8 cellular contexts compared by ENCODE assay signal in genomic region chr1:35031103-35031452, GRCh38. TPM values are rescaled to one million over a fixed set of nuclear protein-coding genes. Genes with fewer than 3 reads are reported as not detected.
DNase-seq lines count a peak whose midpoint lies in the region; ATAC-seq and TF ChIP-seq lines count a peak whose summit lies in the region.

No MANE protein-coding gene starts in this region.

- TF ChIP-seq CTCF in BJ (IDR thresholded peaks at IDR 0.05; ENCODE audit: insufficient read depth, low read depth, low read length) (no peak), spleen (IDR thresholded peaks at IDR 0.05 in 8 of 11, conservative IDR thresholded peaks at IDR 0.05 in 3 of 11) (no peak)

- 0 to 2% (median 1%) methylated on average over 11 of the region's 11 CpGs for WGBS in spleen, 5 donors

- peaks cover 0 to 10% (median 4%) of the 10 kb centered on the region in 3 donors for H3K9me3 Mint-ChIP-seq in T-cell

- H3K36me3 Mint-ChIP-seq in T-cell, result peaks cover 26% of the 10 kb centered on the region

- intact Hi-C loops in spleen (cut with DNase I; ENCODE audit: low total_unique reads), result no loop called here

- H3K27me3 ChIP-seq in BJ (ENCODE audit: control insufficient read depth, insufficient read depth, low read length), result no peaks in the 10 kb centered on the region
- H3K27me3 ChIP-seq in H7 (ENCODE audit: control insufficient read depth, insufficient read depth, low read length), result no peaks in the 10 kb centered on the region; the same call in 1 of the 2 replicates
- H3K27me3 ChIP-seq in iPS-20b (ENCODE audit: insufficient read depth, low read length), result no peaks in the 10 kb centered on the region
- no peaks in the 10 kb centered on the region for H3K27me3 ChIP-seq in spleen (replicated peaks in 1 of 7)

- DNase-seq in BJ (ENCODE audit: low read depth) (no peak), H7 (peak; percentile 50), T-cell (peak in 28 of 34 experiments; percentile 3 to 43 (median 10)), astrocyte of the hippocampus (ENCODE audit: low read depth, low spot score) (peak; percentile 72), spleen (peak; percentile 73), NCI-H2107 (lab: John Stamatoyannopoulos, UW) (no peak)

- peaks cover 4% of the 10 kb centered on the region; the same call in 1 of the 2 replicates for H3K4me1 ChIP-seq in iPS-20b (ENCODE audit: insufficient read depth, low read length)
- H3K4me1 ChIP-seq in spleen, result peaks cover 16 to 57% (median 32%) of the 10 kb centered on the region in 6 donors

- H3K27me3 Mint-ChIP-seq in T-cell, result no peaks in the 10 kb centered on the region

- H3K27ac Mint-ChIP-seq in T-cell, result peak overlapping the region; percentile 98 to 99

- peak overlapping the region; percentile 90 to 97 (median 96) for H3K4me3 Mint-ChIP-seq in T-cell

- H3K36me3 ChIP-seq in BJ (ENCODE audit: control insufficient read depth, insufficient read depth, low read length) (no peaks in the 10 kb centered on the region; the same call in 1 of the 2 replicates), H7 (replicated peaks; ENCODE audit: control insufficient read depth, insufficient read depth, low read length) (no peaks in the 10 kb centered on the region), iPS-20b (ENCODE audit: insufficient read depth, low read depth, low read length) (0 out of 2 replicates have a peak, but pooled peaks cover 10% of the 10 kb centered on the region), spleen (peaks cover 0 to 24% (median 8%) of the 10 kb centered on the region in 6 donors)

- H3K4me3 ChIP-seq in BJ (ENCODE audit: low read depth, low read length) (peak overlapping the region; percentile 71), H7 (ENCODE audit: insufficient read depth, low read depth, low read length) (peak overlapping the region; percentile 87), iPS-20b (ENCODE audit: low read length) (peak overlapping the region; percentile 98), spleen (peak overlapping the region; percentile 61 to 90 (median 79))

- H3K27ac ChIP-seq in iPS-20b (ENCODE audit: low read length), result no peak overlapping the region
- H3K27ac ChIP-seq in spleen, result peak overlapping the region; percentile 75 to 95 (median 94)

- CTCF ChIA-PET in BJ (lab: Yijun Ruan, JAX) (no interaction called here), T-cell (lab: Charles Lee) (no interaction called here)

- H3K9me3 ChIP-seq in iPS-20b (ENCODE audit: insufficient read depth, low read depth, low read length) (peaks cover 17% of the 10 kb centered on the region), spleen (peaks cover 0 to 22% (median 18%) of the 10 kb centered on the region in 8 donors)

- H3K4me1 Mint-ChIP-seq in T-cell, result peaks cover 40 to 47% (median 43%) of the 10 kb centered on the region in 3 donors

- no peak for TF ChIP-seq POLR2A in spleen (IDR thresholded peaks at IDR 0.05)

- H3K9ac ChIP-seq in iPS-20b (ENCODE audit: low read depth, low read length), result peak overlapping the region; percentile 91

- ATAC-seq in T-cell (replicated peaks in 1 of 4) (peak in 3 of 4 experiments; percentile 48 to 58 (median 50)), HG03439 (IDR thresholded peaks at IDR 0.05; ENCODE audit: unreplicated experiment) (no peak)

- POLR2A ChIA-PET in BJ (lab: Charles Lee) (no interaction called here), T-cell (lab: Charles Lee) (interaction anchor here in 1 of 2 donors (0.8 kb wide), 1 partner anchor 50 kb away, joined by 3 read pairs; no protein-coding TSS in a partner anchor)

RNA-seq across cellular contexts. Expression of gene ZMYM6, which starts 0.7 kb away (rescaled TPM):
- 11.1 and 13.8 TPM in 2 replicates for polyA plus RNA-seq in BJ (2011; rRNA removed)
- 11.5 and 21.2 TPM in 2 replicates for polyA minus RNA-seq in BJ (2011; rRNA and poly(A)+ RNA removed)
- 11.7 and 19.0 TPM in 2 replicates for total RNA-seq in H7 (2014; rRNA removed; shearing (Covaris generic))
- total RNA-seq in T-cell, result 10 to 100 TPM; 28.9 to 36.1 (median 33.9) TPM
- 10 to 100 TPM; 24.2 to 40.6 (median 33.1) TPM for total RNA-seq in spleen
- 10 to 100 TPM; 10.5 to 20.6 (median 14.1) TPM for polyA plus RNA-seq in spleen

RNA-seq across cellular contexts. Expression of gene TMEM35B, which starts 45.9 kb away (rescaled TPM):
- polyA plus RNA-seq in BJ (2011; rRNA removed), result 69.4 and 79.5 TPM in 2 replicates
- polyA minus RNA-seq in BJ (2011; rRNA and poly(A)+ RNA removed), result 13.4 and 22.3 TPM in 2 replicates
- 35.6 and 43.0 TPM in 2 replicates for total RNA-seq in H7 (2014; rRNA removed; shearing (Covaris generic))
- total RNA-seq in T-cell, result 10 to 100 TPM; 12.4 to 51.6 (median 41.8) TPM
- 10 to 100 TPM; 24.8 to 50.9 (median 33.5) TPM for total RNA-seq in spleen
- 10 to 100 TPM; 28.8 to 47.4 (median 34.8) TPM for polyA plus RNA-seq in spleen

RNA-seq across cellular contexts. Expression of gene ZMYM1, which starts 48.1 kb away (rescaled TPM):
- polyA plus RNA-seq in BJ (2011; rRNA removed), result 7.0 and 12.5 TPM in 2 replicates
- polyA minus RNA-seq in BJ (2011; rRNA and poly(A)+ RNA removed), result 16.0 and 18.9 TPM in 2 replicates
- total RNA-seq in H7 (2014; rRNA removed; shearing (Covaris generic)), result 51.1 and 60.2 TPM in 2 replicates
- total RNA-seq in T-cell, result 10 to 100 TPM; 13.7 to 26.5 (median 17.6) TPM
- 10 to 100 TPM; 14.9 to 21.7 (median 18.9) TPM for total RNA-seq in spleen
- polyA plus RNA-seq in spleen, result 1 to 10 TPM; 3.0 to 6.0 (median 3.8) TPM

Comparison
In these comparisons a context has a peak if more than half of its experiments do, and no peak if none do; other contexts are left out.
1. DNase-seq: peak in H7 (single experiment), T-cell (28 of 34), astrocyte of the hippocampus (single experiment) and spleen (single experiment); none in BJ (single experiment) and NCI-H2107 (single experiment).
2. Peak in every context shown above with its lines, with median percentiles within 50 percentile points of each other: H3K4me3 ChIP-seq.